1 cellular context compared by ENCODE assay signal in genomic region chr7:44847509-44847919, GRCh38.
TF ChIP-seq lines count a peak whose summit lies in the region.

No MANE protein-coding gene starts in this region.

TF ChIP-seq in HepG2, 621 proteins besides CTCF, POLR2A, EP300 and RAD21 (continued from another document and continues in another):
- TF ChIP-seq, protein P1, sequence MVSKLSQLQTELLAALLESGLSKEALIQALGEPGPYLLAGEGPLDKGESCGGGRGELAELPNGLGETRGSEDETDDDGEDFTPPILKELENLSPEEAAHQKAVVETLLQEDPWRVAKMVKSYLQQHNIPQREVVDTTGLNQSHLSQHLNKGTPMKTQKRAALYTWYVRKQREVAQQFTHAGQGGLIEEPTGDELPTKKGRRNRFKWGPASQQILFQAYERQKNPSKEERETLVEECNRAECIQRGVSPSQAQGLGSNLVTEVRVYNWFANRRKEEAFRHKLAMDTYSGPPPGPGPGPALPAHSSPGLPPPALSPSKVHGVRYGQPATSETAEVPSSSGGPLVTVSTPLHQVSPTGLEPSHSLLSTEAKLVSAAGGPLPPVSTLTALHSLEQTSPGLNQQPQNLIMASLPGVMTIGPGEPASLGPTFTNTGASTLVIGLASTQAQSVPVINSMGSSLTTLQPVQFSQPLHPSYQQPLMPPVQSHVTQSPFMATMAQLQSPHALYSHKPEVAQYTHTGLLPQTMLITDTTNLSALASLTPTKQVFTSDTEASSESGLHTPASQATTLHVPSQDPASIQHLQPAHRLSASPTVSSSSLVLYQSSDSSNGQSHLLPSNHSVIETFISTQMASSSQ (IDR thresholded peaks at IDR 0.05; ENCODE audit: low read depth): no peak
- TF ChIP-seq, protein P1 (CRISPR knock-in tag; IDR thresholded peaks at IDR 0.05; ENCODE audit: borderline replicate concordance): no peak
- peak; percentile 82 for TF ChIP-seq STAG1 (CRISPR knock-in tag; IDR thresholded peaks at IDR 0.05)
- TF ChIP-seq ZNF564 (CRISPR knock-in tag; IDR thresholded peaks at IDR 0.05): peak; percentile 51; the same call in 1 of the 2 replicates
- TF ChIP-seq LCORL (IDR thresholded peaks at IDR 0.05): no peak
- no peak for TF ChIP-seq LCORL (CRISPR knock-in tag; IDR thresholded peaks at IDR 0.05)
- no peak for TF ChIP-seq SMYD3 (CRISPR knock-in tag; IDR thresholded peaks at IDR 0.05)
- TF ChIP-seq ZNF121 (CRISPR knock-in tag; IDR thresholded peaks at IDR 0.05): peak; percentile 53; the same call in 1 of the 2 replicates
- TF ChIP-seq RORA (CRISPR knock-in tag; IDR thresholded peaks at IDR 0.05): no peak
- TF ChIP-seq POGK (CRISPR knock-in tag; conservative IDR thresholded peaks at IDR 0.05): 0 out of 2 replicates have a peak, but pooled peaks have one; percentile 6
- TF ChIP-seq ZNF598 (CRISPR knock-in tag; IDR thresholded peaks at IDR 0.05; ENCODE audit: borderline replicate concordance): no peak
- 0 out of 2 replicates have a peak, but pooled peaks have one; percentile 7 for TF ChIP-seq ZNF331 (CRISPR knock-in tag; IDR thresholded peaks at IDR 0.05)
- TF ChIP-seq ZNF343 (CRISPR knock-in tag; IDR thresholded peaks at IDR 0.05): 0 out of 2 replicates have a peak, but pooled peaks have one; percentile 9
- no peak for TF ChIP-seq ONECUT2 (CRISPR knock-in tag; IDR thresholded peaks at IDR 0.05)
- TF ChIP-seq, protein P2, sequence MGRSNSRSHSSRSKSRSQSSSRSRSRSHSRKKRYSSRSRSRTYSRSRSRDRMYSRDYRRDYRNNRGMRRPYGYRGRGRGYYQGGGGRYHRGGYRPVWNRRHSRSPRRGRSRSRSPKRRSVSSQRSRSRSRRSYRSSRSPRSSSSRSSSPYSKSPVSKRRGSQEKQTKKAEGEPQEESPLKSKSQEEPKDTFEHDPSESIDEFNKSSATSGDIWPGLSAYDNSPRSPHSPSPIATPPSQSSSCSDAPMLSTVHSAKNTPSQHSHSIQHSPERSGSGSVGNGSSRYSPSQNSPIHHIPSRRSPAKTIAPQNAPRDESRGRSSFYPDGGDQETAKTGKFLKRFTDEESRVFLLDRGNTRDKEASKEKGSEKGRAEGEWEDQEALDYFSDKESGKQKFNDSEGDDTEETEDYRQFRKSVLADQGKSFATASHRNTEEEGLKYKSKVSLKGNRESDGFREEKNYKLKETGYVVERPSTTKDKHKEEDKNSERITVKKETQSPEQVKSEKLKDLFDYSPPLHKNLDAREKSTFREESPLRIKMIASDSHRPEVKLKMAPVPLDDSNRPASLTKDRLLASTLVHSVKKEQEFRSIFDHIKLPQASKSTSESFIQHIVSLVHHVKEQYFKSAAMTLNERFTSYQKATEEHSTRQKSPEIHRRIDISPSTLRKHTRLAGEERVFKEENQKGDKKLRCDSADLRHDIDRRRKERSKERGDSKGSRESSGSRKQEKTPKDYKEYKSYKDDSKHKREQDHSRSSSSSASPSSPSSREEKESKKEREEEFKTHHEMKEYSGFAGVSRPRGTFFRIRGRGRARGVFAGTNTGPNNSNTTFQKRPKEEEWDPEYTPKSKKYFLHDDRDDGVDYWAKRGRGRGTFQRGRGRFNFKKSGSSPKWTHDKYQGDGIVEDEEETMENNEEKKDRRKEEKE (IDR thresholded peaks at IDR 0.05): no peak
- TF ChIP-seq ZNF441 (CRISPR knock-in tag; IDR thresholded peaks at IDR 0.05; ENCODE audit: borderline replicate concordance): peak; percentile 64; the same call in 1 of the 2 replicates
- TF ChIP-seq SRY (CRISPR knock-in tag; IDR thresholded peaks at IDR 0.05): 0 out of 2 replicates have a peak, but pooled peaks have one; percentile 33
- 0 out of 2 replicates have a peak, but pooled peaks have one; percentile 67 for TF ChIP-seq ZNF274 (CRISPR knock-in tag; IDR thresholded peaks at IDR 0.05)
- no peak for TF ChIP-seq ZSCAN25 (CRISPR knock-in tag; IDR thresholded peaks at IDR 0.05)
- TF ChIP-seq KMT2A (CRISPR knock-in tag; IDR thresholded peaks at IDR 0.05): peak; percentile 90
- no peak for TF ChIP-seq BRD4 (CRISPR knock-in tag; IDR thresholded peaks at IDR 0.05)
- TF ChIP-seq, protein P3, sequence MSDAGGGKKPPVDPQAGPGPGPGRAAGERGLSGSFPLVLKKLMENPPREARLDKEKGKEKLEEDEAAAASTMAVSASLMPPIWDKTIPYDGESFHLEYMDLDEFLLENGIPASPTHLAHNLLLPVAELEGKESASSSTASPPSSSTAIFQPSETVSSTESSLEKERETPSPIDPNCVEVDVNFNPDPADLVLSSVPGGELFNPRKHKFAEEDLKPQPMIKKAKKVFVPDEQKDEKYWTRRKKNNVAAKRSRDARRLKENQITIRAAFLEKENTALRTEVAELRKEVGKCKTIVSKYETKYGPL (CRISPR knock-in tag; IDR thresholded peaks at IDR 0.05): peak; percentile 81; the same call in 1 of the 2 replicates
- TF ChIP-seq SIN3A (IDR thresholded peaks at IDR 0.05; ENCODE audit: borderline replicate concordance, low read depth, low read length): peak; percentile 63; the same call in 1 of the 2 replicates
- 0 out of 2 replicates have a peak, but pooled peaks have one; percentile 12 for TF ChIP-seq ZNF816 (CRISPR knock-in tag; IDR thresholded peaks at IDR 0.05; ENCODE audit: borderline replicate concordance)
- TF ChIP-seq YY1 (IDR thresholded peaks at IDR 0.05; ENCODE audit: insufficient read depth, insufficient replicate concordance, low read depth, low read length): peak; percentile 48
- TF ChIP-seq ZNF768 (CRISPR knock-in tag; IDR thresholded peaks at IDR 0.05): peak; percentile 54; the same call in 1 of the 2 replicates
- TF ChIP-seq, protein P4, sequence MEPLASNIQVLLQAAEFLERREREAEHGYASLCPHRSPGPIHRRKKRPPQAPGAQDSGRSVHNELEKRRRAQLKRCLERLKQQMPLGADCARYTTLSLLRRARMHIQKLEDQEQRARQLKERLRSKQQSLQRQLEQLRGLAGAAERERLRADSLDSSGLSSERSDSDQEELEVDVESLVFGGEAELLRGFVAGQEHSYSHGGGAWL (CRISPR knock-in tag; IDR thresholded peaks at IDR 0.05): peak; percentile 12; the same call in 1 of the 2 replicates
- TF ChIP-seq, protein P5, sequence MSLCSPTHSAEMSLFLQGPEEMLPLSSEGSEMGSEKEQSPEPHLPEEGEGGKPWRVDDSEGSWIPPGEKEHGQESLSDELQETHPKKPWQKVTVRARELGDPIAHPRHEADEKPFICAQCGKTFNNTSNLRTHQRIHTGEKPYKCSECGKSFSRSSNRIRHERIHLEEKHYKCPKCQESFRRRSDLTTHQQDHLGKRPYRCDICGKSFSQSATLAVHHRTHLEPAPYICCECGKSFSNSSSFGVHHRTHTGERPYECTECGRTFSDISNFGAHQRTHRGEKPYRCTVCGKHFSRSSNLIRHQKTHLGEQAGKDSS (CRISPR knock-in tag; IDR thresholded peaks at IDR 0.05; ENCODE audit: borderline replicate concordance, low read depth): peak; percentile 42; the same call in 1 of the 2 replicates
- no peak for TF ChIP-seq ZNF251 (CRISPR knock-in tag; IDR thresholded peaks at IDR 0.05)
- TF ChIP-seq ZNF557 (CRISPR knock-in tag; IDR thresholded peaks at IDR 0.05): no peak
- peak; percentile 3; the same call in 1 of the 2 replicates for TF ChIP-seq ZNF501 (CRISPR knock-in tag; IDR thresholded peaks at IDR 0.05)
- TF ChIP-seq SCMH1 (CRISPR knock-in tag; IDR thresholded peaks at IDR 0.05; ENCODE audit: borderline replicate concordance): no peak
- TF ChIP-seq, protein P6, sequence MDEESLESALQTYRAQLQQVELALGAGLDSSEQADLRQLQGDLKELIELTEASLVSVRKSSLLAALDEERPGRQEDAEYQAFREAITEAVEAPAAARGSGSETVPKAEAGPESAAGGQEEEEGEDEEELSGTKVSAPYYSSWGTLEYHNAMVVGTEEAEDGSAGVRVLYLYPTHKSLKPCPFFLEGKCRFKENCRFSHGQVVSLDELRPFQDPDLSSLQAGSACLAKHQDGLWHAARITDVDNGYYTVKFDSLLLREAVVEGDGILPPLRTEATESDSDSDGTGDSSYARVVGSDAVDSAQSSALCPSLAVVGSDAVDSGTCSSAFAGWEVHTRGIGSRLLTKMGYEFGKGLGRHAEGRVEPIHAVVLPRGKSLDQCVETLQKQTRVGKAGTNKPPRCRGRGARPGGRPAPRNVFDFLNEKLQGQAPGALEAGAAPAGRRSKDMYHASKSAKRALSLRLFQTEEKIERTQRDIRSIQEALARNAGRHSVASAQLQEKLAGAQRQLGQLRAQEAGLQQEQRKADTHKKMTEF (CRISPR knock-in tag; IDR thresholded peaks at IDR 0.05): 0 out of 2 replicates have a peak, but pooled peaks have one; percentile 17
- TF ChIP-seq ZMAT3 (CRISPR knock-in tag; conservative IDR thresholded peaks at IDR 0.05): 0 out of 2 replicates have a peak, but pooled peaks have one; percentile 36
- TF ChIP-seq, protein P7, sequence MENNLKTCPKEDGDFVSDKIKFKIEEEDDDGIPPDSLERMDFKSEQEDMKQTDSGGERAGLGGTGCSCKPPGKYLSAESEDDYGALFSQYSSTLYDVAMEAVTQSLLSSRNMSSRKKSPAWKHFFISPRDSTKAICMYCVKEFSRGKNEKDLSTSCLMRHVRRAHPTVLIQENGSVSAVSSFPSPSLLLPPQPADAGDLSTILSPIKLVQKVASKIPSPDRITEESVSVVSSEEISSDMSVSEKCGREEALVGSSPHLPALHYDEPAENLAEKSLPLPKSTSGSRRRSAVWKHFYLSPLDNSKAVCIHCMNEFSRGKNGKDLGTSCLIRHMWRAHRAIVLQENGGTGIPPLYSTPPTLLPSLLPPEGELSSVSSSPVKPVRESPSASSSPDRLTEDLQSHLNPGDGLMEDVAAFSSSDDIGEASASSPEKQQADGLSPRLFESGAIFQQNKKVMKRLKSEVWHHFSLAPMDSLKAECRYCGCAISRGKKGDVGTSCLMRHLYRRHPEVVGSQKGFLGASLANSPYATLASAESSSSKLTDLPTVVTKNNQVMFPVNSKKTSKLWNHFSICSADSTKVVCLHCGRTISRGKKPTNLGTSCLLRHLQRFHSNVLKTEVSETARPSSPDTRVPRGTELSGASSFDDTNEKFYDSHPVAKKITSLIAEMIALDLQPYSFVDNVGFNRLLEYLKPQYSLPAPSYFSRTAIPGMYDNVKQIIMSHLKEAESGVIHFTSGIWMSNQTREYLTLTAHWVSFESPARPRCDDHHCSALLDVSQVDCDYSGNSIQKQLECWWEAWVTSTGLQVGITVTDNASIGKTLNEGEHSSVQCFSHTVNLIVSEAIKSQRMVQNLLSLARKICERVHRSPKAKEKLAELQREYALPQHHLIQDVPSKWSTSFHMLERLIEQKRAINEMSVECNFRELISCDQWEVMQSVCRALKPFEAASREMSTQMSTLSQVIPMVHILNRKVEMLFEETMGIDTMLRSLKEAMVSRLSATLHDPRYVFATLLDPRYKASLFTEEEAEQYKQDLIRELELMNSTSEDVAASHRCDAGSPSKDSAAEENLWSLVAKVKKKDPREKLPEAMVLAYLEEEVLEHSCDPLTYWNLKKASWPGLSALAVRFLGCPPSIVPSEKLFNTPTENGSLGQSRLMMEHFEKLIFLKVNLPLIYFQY (CRISPR knock-in tag; IDR thresholded peaks at IDR 0.05; ENCODE audit: borderline replicate concordance): peak; percentile 79
- TF ChIP-seq ERF (CRISPR knock-in tag; IDR thresholded peaks at IDR 0.05): peak; percentile 63; the same call in 1 of the 2 replicates
- 0 out of 2 replicates have a peak, but pooled peaks have one; percentile 21 for TF ChIP-seq PITX1 (CRISPR knock-in tag; IDR thresholded peaks at IDR 0.05)
- no peak for TF ChIP-seq ADNP (CRISPR knock-in tag; IDR thresholded peaks at IDR 0.05)
- TF ChIP-seq ZBTB44 (CRISPR knock-in tag; IDR thresholded peaks at IDR 0.05): no peak
- TF ChIP-seq EEA1 (CRISPR knock-in tag; IDR thresholded peaks at IDR 0.05; ENCODE audit: borderline replicate concordance): peak; percentile 64; the same call in 1 of the 2 replicates
- no peak for TF ChIP-seq ZNF800 (CRISPR knock-in tag; IDR thresholded peaks at IDR 0.05)
